23 cellular contexts compared by ENCODE assay signal in genomic region chr2:44817256-44817655, GRCh38.
"Had no signal": no experiment of that assay in that cellular context is flagged by ENCODE, and none has a peak within 500 bp of the region (broad histone marks: within the 10 kb centered on the region; RNA-seq: fewer than 3 reads in every experiment).

No MANE protein-coding gene starts in this region.

- H3K4me3 ChIP-seq: PC-9, SJSA1 had no signal

- H3K36me3 ChIP-seq: SJSA1 had no signal

- ATAC-seq: Panc1, Right ventricle myocardium inferior had no signal

- FAIRE-seq: RCC 7860 had no signal

- H3K9ac ChIP-seq: KMS-11, SK-N-SH had no signal

- H3K27ac ChIP-seq: KMS-11, PC-9, RWPE1, SJSA1 had no signal

- H3K27me3 ChIP-seq: SJSA1 had no signal

- H3K9me3 ChIP-seq: SJSA1, SK-N-SH had no signal

- H3K4me1 ChIP-seq: SJSA1 had no signal

- DNase-seq: Karpas-422, KBM-7, MM.1S, MV-4-11, NCI-H1092, NCI-H1105, NCI-H1694 treated with DMSO at 0.1 percent for 48 hours, NCI-H2029, NCI-H2081, NCI-H2227 treated with DMSO at 0.1 percent for 48 hours, NCI-H345, NCI-H446, NCI-H526 treated with DMSO at 0.1 percent for 48 hours, PC-9, SIG-M5, SK-N-SH, SW 1271 had no signal
